Comparison of ENCODE assay signal across 16 cellular contexts in genomic region chr21:23601549-23601948, GRCh38.
DNase-seq lines count a peak whose midpoint lies in the region; TF ChIP-seq lines count a peak whose summit lies in the region.
"Had no signal": no experiment of that assay in that cellular context is flagged by ENCODE, and none has a peak within 500 bp of the region (broad histone marks: within the 10 kb centered on the region; RNA-seq: fewer than 3 reads in every experiment).

No MANE protein-coding gene starts in this region.

- intact Hi-C loops in A673 (cut with micrococcal nuclease; ENCODE audit: unreplicated experiment) = no loop called here

- H3K36me3 ChIP-seq in A673 (ENCODE audit: insufficient read depth, low read length, poor library complexity, severe bottlenecking) = no peaks in the 10 kb centered on the region
- no peaks in the 10 kb centered on the region for H3K36me3 ChIP-seq in CD8-positive, alpha-beta memory T cell (ENCODE audit: insufficient read depth, low read length)

- POLR2A ChIA-PET in A673 (lab: Charles Lee; ENCODE audit: low non-redundant PET) = no interaction called here
- POLR2A ChIA-PET in CD8-positive, alpha-beta memory T cell (lab: Charles Lee) = no interaction called here

- H3K4me1 Mint-ChIP-seq in CD8-positive, alpha-beta memory T cell = no peaks in the 10 kb centered on the region
- H3K4me1 Mint-ChIP-seq: B cell had no signal

- peaks cover 17% of the 10 kb centered on the region for H3K9me3 ChIP-seq in A673 (ENCODE audit: low read depth, low read length, poor library complexity, severe bottlenecking)
- H3K9me3 ChIP-seq in CD8-positive, alpha-beta memory T cell (ENCODE audit: low read length) = no peaks in the 10 kb centered on the region

- H3K36me3 Mint-ChIP-seq in CD8-positive, alpha-beta memory T cell = no peaks in the 10 kb centered on the region

- peaks cover 0 to 8% (median 2%) of the 10 kb centered on the region in 5 donors for H3K9me3 Mint-ChIP-seq in CD8-positive, alpha-beta memory T cell

- no TSS peak for BruUV-seq in A673 (replicated peaks; lab: Mats Ljungman, UMichigan)

- no peak for TF ChIP-seq CTCF in A673 (conservative IDR thresholded peaks at IDR 0.05; ENCODE audit: low read depth, low read length)

- CTCF ChIA-PET in A673 (lab: Charles Lee) = no interaction called here
- CTCF ChIA-PET in CD8-positive, alpha-beta memory T cell (lab: Charles Lee) = no interaction called here

- DNase-seq in NCI-H1105 treated with DMSO at 0.1 percent for 48 hours (lab: John Stamatoyannopoulos, UW) = peak; percentile 26
- no peak for DNase-seq in NCI-H1105 (lab: John Stamatoyannopoulos, UW)
- peak; percentile 1 for DNase-seq in A673 (ENCODE audit: low spot score)
- peak; percentile 7 for DNase-seq in HT1080 (ENCODE audit: low read depth)
- DNase-seq in NCI-H69 (lab: John Stamatoyannopoulos, UW) = peak; percentile 93
- DNase-seq in CD8-positive, alpha-beta memory T cell = no peak
- no peak for DNase-seq in NCI-H510A treated with DMSO at 0.1 percent for 48 hours (lab: John Stamatoyannopoulos, UW)
- DNase-seq: 8988T; ACHN; C1 segment of cervical spinal cord; CD4-positive, alpha-beta T cell; DND-41; GF-D8; HCEC 1CT; IMR-90 had no signal

- no peak overlapping the region for H3K27ac Mint-ChIP-seq in CD8-positive, alpha-beta memory T cell
- H3K27ac Mint-ChIP-seq: B cell; CD4-positive, alpha-beta T cell had no signal

- no peak overlapping the region for H3K4me3 ChIP-seq in A673 (ENCODE audit: low read depth, low read length, poor library complexity, severe bottlenecking)
- no peak overlapping the region for H3K4me3 ChIP-seq in CD8-positive, alpha-beta memory T cell (ENCODE audit: low read length)

- H3K27me3 Mint-ChIP-seq in CD8-positive, alpha-beta memory T cell = no peaks in the 10 kb centered on the region
- H3K27me3 Mint-ChIP-seq: B cell; CD4-positive, alpha-beta T cell had no signal

- H3K27ac ChIP-seq in A673 (ENCODE audit: low read depth, low read length, poor library complexity, severe bottlenecking) = no peak overlapping the region
- no peak overlapping the region for H3K27ac ChIP-seq in CD8-positive, alpha-beta memory T cell (ENCODE audit: low read depth, low read length)

- H3K27me3 ChIP-seq in A673 (replicated peaks; ENCODE audit: insufficient read depth, low read depth, low read length, poor library complexity) = peaks cover 8% of the 10 kb centered on the region
- no peaks in the 10 kb centered on the region for H3K27me3 ChIP-seq in CD8-positive, alpha-beta memory T cell (ENCODE audit: insufficient read depth, low read length, poor library complexity, severe bottlenecking)

- H3K4me3 Mint-ChIP-seq in CD8-positive, alpha-beta memory T cell = no peak overlapping the region
- H3K4me3 Mint-ChIP-seq: B cell; CD4-positive, alpha-beta T cell had no signal

- H3K4me1 ChIP-seq in A673 (ENCODE audit: insufficient read depth, low read length, poor library complexity, severe bottlenecking) = no peaks in the 10 kb centered on the region
- no peaks in the 10 kb centered on the region for H3K4me1 ChIP-seq in CD8-positive, alpha-beta memory T cell (ENCODE audit: insufficient read depth, low read length)

Comparison
In these comparisons a context has a peak if more than half of its experiments do, and no peak if none do; other contexts are left out.
1. DNase-seq: peak in NCI-H1105 treated with DMSO at 0.1 percent for 48 hours (single experiment), A673 (single experiment), HT1080 (single experiment) and NCI-H69 (single experiment); none in NCI-H1105 (single experiment), CD8-positive, alpha-beta memory T cell (0 of 5) and NCI-H510A treated with DMSO at 0.1 percent for 48 hours (single experiment).